7 cellular contexts compared by ENCODE assay signal in the genomic region with DNA sequence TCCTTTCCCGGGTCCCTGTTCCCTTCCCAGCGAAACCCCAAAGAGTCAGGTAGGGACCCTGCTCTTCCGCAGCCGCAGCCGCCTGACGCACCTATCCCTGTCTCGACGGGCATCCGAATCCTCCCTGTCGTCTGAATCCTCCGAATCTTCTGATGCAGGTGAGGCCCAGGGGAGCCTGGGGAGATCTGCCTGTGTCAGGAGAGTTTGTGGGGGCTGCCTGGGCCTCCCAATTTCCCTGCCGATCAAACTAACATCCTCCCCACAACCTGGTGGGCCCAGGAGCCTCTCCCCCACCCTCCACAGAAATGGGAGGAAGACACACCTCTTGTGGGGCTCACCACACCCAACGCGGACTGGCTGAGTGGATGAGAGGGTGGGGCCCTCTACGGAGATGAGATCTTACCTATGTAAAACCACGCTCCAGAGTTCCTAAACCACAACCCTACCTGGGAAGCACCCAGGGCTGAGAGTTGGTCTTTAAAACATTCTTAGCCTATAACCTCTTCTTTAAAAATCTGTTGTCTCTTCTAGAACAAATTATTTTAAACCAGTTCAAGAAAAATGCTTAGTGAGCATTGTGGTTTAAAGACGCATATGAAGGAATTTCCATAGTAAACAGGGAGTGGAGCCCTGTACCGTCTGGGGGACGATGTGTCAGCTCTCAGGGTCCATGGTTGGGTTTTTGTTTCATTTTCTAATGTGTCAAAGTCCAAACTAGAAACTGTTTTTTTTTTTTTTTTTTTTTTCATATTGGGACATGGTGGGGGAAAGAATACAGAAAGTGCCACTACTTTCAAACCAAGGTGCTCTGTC. TPM values are rescaled to one million over a fixed set of nuclear protein-coding genes. Genes with fewer than 3 reads are reported as not detected.
DNase-seq lines count a peak whose midpoint lies in the region; ATAC-seq and TF ChIP-seq lines count a peak whose summit lies in the region.

No MANE protein-coding gene starts in this region.

- H3K4me1 ChIP-seq in OCI-LY1 (ENCODE audit: insufficient read depth, low read length, severe bottlenecking), result peaks cover 44% of the 10 kb centered on the region

- H3K36me3 Mint-ChIP-seq in nephron progenitor cell (ENCODE audit: low read depth), result peaks cover 5% of the 10 kb centered on the region

- H3K27ac ChIP-seq in OCI-LY1 (ENCODE audit: low read depth, low read length, poor library complexity, severe bottlenecking), result peak overlapping the region; percentile 95

- peak overlapping the region; percentile 95 for H3K4me2 ChIP-seq in OCI-LY1 (ENCODE audit: low read length)

- TF ChIP-seq CTCF in OCI-LY1 (IDR thresholded peaks at IDR 0.05; ENCODE audit: low read length) (no peak), nephron progenitor cell (IDR thresholded peaks at IDR 0.05) (no peak)

- no peak overlapping the region for H2AFZ ChIP-seq in OCI-LY1 (ENCODE audit: low read length)

- ATAC-seq in HG02642 (IDR thresholded peaks at IDR 0.05; ENCODE audit: poor library complexity, unreplicated experiment) (no peak), GM21526 (IDR thresholded peaks at IDR 0.05; ENCODE audit: low FRiP score, unreplicated experiment) (no peak)

- DNase-seq in GM19238 (ENCODE audit: insufficient read length, low spot score) (peak; percentile 52), cerebellum (ENCODE audit: low spot score) (peak; percentile 62), nephron progenitor cell (no peak), SIG-M5 (lab: John Stamatoyannopoulos, UW) (no peak)

- peak overlapping the region; percentile 86 for H3K4me3 ChIP-seq in OCI-LY1 (ENCODE audit: low read depth, low read length, poor library complexity, severe bottlenecking)

- peak overlapping the region; percentile 96 for H3K9ac ChIP-seq in OCI-LY1 (ENCODE audit: low read length)

- H3K27me3 Mint-ChIP-seq in nephron progenitor cell (ENCODE audit: low read depth, poor library complexity), result peaks cover 8% of the 10 kb centered on the region

- H3K9me3 ChIP-seq in OCI-LY1 (ENCODE audit: low read length), result no peaks in the 10 kb centered on the region

- H3K36me3 ChIP-seq in OCI-LY1 (ENCODE audit: insufficient read depth, low read length), result peaks cover 29% of the 10 kb centered on the region

- H3K4me1 Mint-ChIP-seq in nephron progenitor cell, result peaks cover 52% of the 10 kb centered on the region

- H4K20me1 ChIP-seq in OCI-LY1 (ENCODE audit: insufficient read depth, low read length), result no peaks in the 10 kb centered on the region

- H3F3A ChIP-seq in OCI-LY1 (ENCODE audit: insufficient read depth, low read length), result no peaks in the 10 kb centered on the region

- no peaks in the 10 kb centered on the region for H3K9me2 ChIP-seq in OCI-LY1 (ENCODE audit: low read depth, low read length)

- peak overlapping the region; percentile 88 for H3K4me3 Mint-ChIP-seq in nephron progenitor cell

- peak overlapping the region; percentile 74 for H3K27ac Mint-ChIP-seq in nephron progenitor cell

- no peaks in the 10 kb centered on the region for H3K9me3 Mint-ChIP-seq in nephron progenitor cell

- H3K79me2 ChIP-seq in OCI-LY1 (ENCODE audit: insufficient read depth, low read length), result 0 out of 2 replicates have a peak, but pooled peaks cover 6% of the 10 kb centered on the region

- H3K27me3 ChIP-seq in OCI-LY1 (ENCODE audit: insufficient read depth, low read length), result no peaks in the 10 kb centered on the region

RNA-seq across cellular contexts. Expression of a gene that starts 1.7 kb away (rescaled TPM):
- total RNA-seq in cerebellum, result 9.2 TPM

RNA-seq across cellular contexts. Expression of a gene that starts 11.3 kb away (rescaled TPM):
- total RNA-seq in cerebellum, result 29.9 TPM

RNA-seq across cellular contexts. Expression of a gene that starts 16.6 kb away (rescaled TPM):
- total RNA-seq in cerebellum, result 1.00 TPM

RNA-seq across cellular contexts. Expression of a gene that starts 22.5 kb away (rescaled TPM):
- total RNA-seq in cerebellum, result 7.4 TPM

RNA-seq across cellular contexts. Expression of a gene that starts 30.2 kb away (rescaled TPM):
- 9.7 TPM for total RNA-seq in cerebellum

Comparison
In these comparisons a context has a peak if more than half of its experiments do, and no peak if none do; other contexts are left out.
1. DNase-seq: peak in GM19238 (single experiment) and cerebellum (single experiment); none in nephron progenitor cell (single experiment) and SIG-M5 (single experiment).